18 cellular contexts compared by ENCODE assay signal in the genomic region with DNA sequence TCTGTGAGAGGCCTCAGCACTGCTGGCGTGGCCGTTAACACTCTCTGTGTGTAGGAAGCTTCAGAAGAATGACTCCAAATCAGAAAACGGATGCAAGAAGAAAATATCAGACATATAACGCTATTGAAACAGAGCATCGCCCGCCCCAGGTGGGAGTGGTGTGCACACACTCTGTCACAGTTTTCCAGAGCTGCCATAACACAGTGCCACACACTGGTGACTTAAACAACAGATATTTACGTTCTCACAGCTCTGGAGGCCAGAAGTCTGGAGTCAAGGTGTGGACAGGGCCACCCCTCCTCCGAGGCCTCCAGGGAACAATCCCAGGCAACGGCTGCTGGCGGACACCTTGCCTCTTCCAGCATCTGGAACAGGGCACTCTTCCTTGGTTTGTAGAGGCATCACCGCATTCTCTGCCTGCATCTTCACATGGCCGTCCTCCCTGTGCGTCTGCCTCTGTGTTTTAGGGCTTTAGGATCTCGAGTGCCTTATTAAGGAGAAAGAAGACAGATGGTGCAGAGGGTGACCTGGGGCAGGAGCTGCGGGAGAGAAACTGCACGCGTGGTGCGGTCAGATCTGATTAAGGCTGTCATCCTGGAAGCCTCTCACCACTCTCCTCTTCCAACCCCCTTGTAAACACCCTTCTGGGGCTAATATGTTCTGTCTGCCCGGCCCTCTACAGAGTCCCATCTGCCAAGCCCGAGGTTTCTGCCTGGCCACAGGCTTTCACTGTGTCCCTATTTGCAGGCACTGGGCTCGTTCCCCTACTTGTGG.
"Had no signal": no experiment of that assay in that cellular context is flagged by ENCODE, and none has a peak within 500 bp of the region (broad histone marks: within the 10 kb centered on the region; RNA-seq: fewer than 3 reads in every experiment).

No MANE protein-coding gene starts in this region.

- H3K27me3 ChIP-seq: breast epithelium, right atrium auricular region, testis had no signal

- H3K4me1 ChIP-seq: breast epithelium, lower lobe of right lung, prostate gland, right atrium auricular region, spleen, testis had no signal

- DNase-seq: activated naive CD8-positive, alpha-beta T cell treated with anti-CD3 and anti-CD28 coated beads for 36 hours; activated T-cell treated with anti-CD3 and anti-CD28 coated beads, Interleukin-2, amount 50 U/mL, for 1 hour; erythroblast; foreskin fibroblast; kidney; lower lobe of right lung; mesendoderm; mucosa of descending colon; spleen; stimulated activated CD4-positive, alpha-beta T cell treated with anti-CD3 and anti-CD28 coated beads, Interleukin-4, amount 100 ng/mL, for 1 hour; stimulated activated naive CD4-positive, alpha-beta T cell; testis had no signal

- FAIRE-seq: astrocyte, kidney had no signal

- H3K27ac ChIP-seq: breast epithelium, lower lobe of right lung, right atrium auricular region, spleen, testis had no signal

- H3K4me3 ChIP-seq: breast epithelium, lower lobe of right lung, mucosa of descending colon, prostate gland, right atrium auricular region, spleen, testis had no signal

- H3K9me3 ChIP-seq: lower lobe of right lung, mucosa of descending colon, prostate gland, right atrium auricular region, testis had no signal

- H3K36me3 ChIP-seq: breast epithelium, lower lobe of right lung, prostate gland, right atrium auricular region, spleen had no signal

- ATAC-seq: left lobe of liver, lower lobe of right lung, mucosa of descending colon, WTC11 had no signal
